Comparison of ENCODE assay signal across 8 cellular contexts in genomic region chr12:45216297-45216982, GRCh38. TPM values are rescaled to one million over a fixed set of nuclear protein-coding genes. Genes with fewer than 3 reads are reported as not detected.
A peak's percentile ranks its signal among the peaks of the same experiment; 100 is the strongest.
DNase-seq lines count a peak whose midpoint lies in the region; ATAC-seq and TF ChIP-seq lines count a peak whose summit lies in the region.

No MANE protein-coding gene starts in this region.

- H3K9me3 Mint-ChIP-seq in CD4-positive, CD25-positive, alpha-beta regulatory T cell: peaks cover 0 to 1% (median 0%) of the 10 kb centered on the region in 7 donors

- H3K27ac Mint-ChIP-seq in CD4-positive, CD25-positive, alpha-beta regulatory T cell: peak overlapping the region; percentile 48 to 92 (median 85)

- peak overlapping the region; percentile 90 for H3K4me2 ChIP-seq in skeletal muscle satellite cell (ENCODE audit: low read length)

- peaks cover 35% of the 10 kb centered on the region for H3K4me1 ChIP-seq in CD4-positive, CD25-positive, alpha-beta regulatory T cell (ENCODE audit: control insufficient read depth, insufficient read depth, low read length, poor library complexity, severe bottlenecking)
- H3K4me1 ChIP-seq in ascending aorta: peaks cover 6 to 14% of the 10 kb centered on the region in 2 donors
- H3K4me1 ChIP-seq in iPS-15b (ENCODE audit: control insufficient read depth, insufficient read depth, low read length): peaks cover 13% of the 10 kb centered on the region
- H3K4me1 ChIP-seq in skeletal muscle satellite cell (ENCODE audit: control insufficient read depth, insufficient read depth, low read length): peaks cover 8% of the 10 kb centered on the region

- peak overlapping the region; percentile 77 for H3K27ac ChIP-seq in CD4-positive, CD25-positive, alpha-beta regulatory T cell (ENCODE audit: insufficient read depth, low read length, poor library complexity, severe bottlenecking)
- peak overlapping the region; percentile 92 to 97 for H3K27ac ChIP-seq in ascending aorta

- no peaks in the 10 kb centered on the region for H3K36me3 Mint-ChIP-seq in CD4-positive, CD25-positive, alpha-beta regulatory T cell

- peak overlapping the region; percentile 92 for H3K4me3 ChIP-seq in CD4-positive, CD25-positive, alpha-beta regulatory T cell (ENCODE audit: low read depth, low read length)
- H3K4me3 ChIP-seq in ascending aorta: peak overlapping the region; percentile 85 to 93
- peak overlapping the region; percentile 95 for H3K4me3 ChIP-seq in iPS-15b (ENCODE audit: low read depth, low read length)
- peak overlapping the region; percentile 76 for H3K4me3 ChIP-seq in skeletal muscle satellite cell (ENCODE audit: low read length)

- H3K27me3 ChIP-seq in CD4-positive, CD25-positive, alpha-beta regulatory T cell (ENCODE audit: control insufficient read depth, insufficient read depth, low read length): no peaks in the 10 kb centered on the region
- H3K27me3 ChIP-seq in ascending aorta (no peaks in the 10 kb centered on the region), iPS-15b (ENCODE audit: control insufficient read depth, insufficient read depth, low read length) (no peaks in the 10 kb centered on the region), skeletal muscle satellite cell (ENCODE audit: control insufficient read depth, insufficient read depth, low read length) (no peaks in the 10 kb centered on the region)

- no peaks in the 10 kb centered on the region for H3K9me3 ChIP-seq in CD4-positive, CD25-positive, alpha-beta regulatory T cell (ENCODE audit: control insufficient read depth in 2 of 2, low read length in 2 of 2)
- H3K9me3 ChIP-seq in ascending aorta (no peaks in the 10 kb centered on the region), iPS-15b (ENCODE audit: control insufficient read depth, insufficient read depth, low read length) (no peaks in the 10 kb centered on the region), skeletal muscle satellite cell (replicated peaks; ENCODE audit: low read length) (no peaks in the 10 kb centered on the region)

- peak overlapping the region; percentile 93 for H3K9ac ChIP-seq in iPS-15b (ENCODE audit: low read depth, low read length)
- H3K9ac ChIP-seq in skeletal muscle satellite cell (ENCODE audit: low read depth, low read length): peak overlapping the region; percentile 99

- peak; percentile 22 to 36 (median 32) for TF ChIP-seq CTCF in ascending aorta (IDR thresholded peaks at IDR 0.05)

- H3K4me3 Mint-ChIP-seq in CD4-positive, CD25-positive, alpha-beta regulatory T cell: peak overlapping the region; percentile 95 to 99 (median 97)

- peak; percentile 36 to 61 (median 52) for DNase-seq in CD4-positive, CD25-positive, alpha-beta regulatory T cell
- DNase-seq in SW480 (ENCODE audit: low spot score): peak; percentile 47
- peak; percentile 31 to 78 for DNase-seq in ascending aorta (ENCODE audit: low spot score in 2 of 2)
- no peak for DNase-seq in dedifferentiated amniotic fluid mesenchymal stem cell (ENCODE audit: extremely low spot score)

- H3K4me1 Mint-ChIP-seq in CD4-positive, CD25-positive, alpha-beta regulatory T cell: peaks cover 31 to 85% (median 52%) of the 10 kb centered on the region in 4 donors

- peaks cover 2% of the 10 kb centered on the region for H3K36me3 ChIP-seq in CD4-positive, CD25-positive, alpha-beta regulatory T cell (ENCODE audit: control insufficient read depth, insufficient read depth, low read length)
- H3K36me3 ChIP-seq in ascending aorta: no peaks in the 10 kb centered on the region
- no peaks in the 10 kb centered on the region for H3K36me3 ChIP-seq in iPS-15b (ENCODE audit: control insufficient read depth, insufficient read depth, low read length)
- H3K36me3 ChIP-seq in skeletal muscle satellite cell (ENCODE audit: insufficient read depth, low read length): no peaks in the 10 kb centered on the region

- intact Hi-C loops in ascending aorta (cut with DNase I): loop anchor here (1.0 to 5.0 kb wide), 4 partner anchors 18 to 511 kb away; partner anchors contain the start of gene ARID2

- ATAC-seq in CD4-positive, CD25-positive, alpha-beta regulatory T cell (ENCODE audit: low read depth in 2 of 2): peak; percentile 42 to 45
- ATAC-seq in GM19328 (IDR thresholded peaks at IDR 0.05; ENCODE audit: unreplicated experiment) (peak; percentile 41), HG03460 (IDR thresholded peaks at IDR 0.05; ENCODE audit: unreplicated experiment) (peak; percentile 38)

- H3K27me3 Mint-ChIP-seq in CD4-positive, CD25-positive, alpha-beta regulatory T cell: no peaks in the 10 kb centered on the region

RNA-seq across cellular contexts. Expression of gene ANO6, which starts 0.5 kb away (rescaled TPM):
- total RNA-seq in CD4-positive, CD25-positive, alpha-beta regulatory T cell: 30.1 TPM
- 10 to 100 TPM; 19.9 to 24.8 (median 22.4) TPM for polyA plus RNA-seq in CD4-positive, CD25-positive, alpha-beta regulatory T cell
- 49.6 TPM for total RNA-seq in ascending aorta
- total RNA-seq in skeletal muscle satellite cell (2012; rRNA removed): 28.9 and 35.2 TPM in 2 replicates
